Comparison of ENCODE assay signal across 22 cellular contexts in the genomic region with DNA sequence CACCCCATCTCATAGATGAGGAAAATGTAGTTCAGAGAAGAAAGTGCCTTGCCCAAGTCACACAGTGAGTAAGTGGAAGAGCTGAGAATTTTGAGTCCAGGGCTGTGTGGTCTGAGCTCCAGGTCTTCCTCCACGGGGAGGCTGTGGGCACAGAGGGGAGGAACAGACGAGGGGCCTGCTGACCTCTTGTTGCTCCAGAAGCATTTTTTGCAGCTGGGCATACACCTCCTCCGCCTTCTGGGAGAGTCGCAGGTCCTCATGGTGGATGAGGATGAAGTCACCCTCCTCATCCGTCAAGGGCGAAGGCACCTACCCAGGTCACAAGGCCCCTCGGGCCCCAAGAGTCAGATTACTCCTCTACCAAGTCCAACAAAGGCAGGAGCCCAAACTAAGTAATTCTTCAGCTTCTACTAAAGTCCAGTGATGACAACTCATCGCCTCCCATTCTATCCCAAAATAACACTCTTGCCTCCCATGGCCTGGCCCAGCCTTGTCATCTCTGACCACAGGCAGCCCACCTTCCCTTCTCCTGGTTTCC. TPM values are rescaled to one million over a fixed set of nuclear protein-coding genes. Genes with fewer than 3 reads are reported as not detected.
DNase-seq lines count a peak whose midpoint lies in the region; ATAC-seq and TF ChIP-seq lines count a peak whose summit lies in the region.
"Had no signal": no experiment of that assay in that cellular context is flagged by ENCODE, and none has a peak within 500 bp of the region (broad histone marks: within the 10 kb centered on the region; RNA-seq: fewer than 3 reads in every experiment).

No MANE protein-coding gene starts in this region.

- H3K27ac Mint-ChIP-seq in activated naive CD4-positive, alpha-beta T cell treated with anti-CD3 and anti-CD28 coated beads, Interleukin-2, amount 50 U/mL, for 24 hours, result peak overlapping the region; percentile 25
- H3K27ac Mint-ChIP-seq in activated naive CD4-positive, alpha-beta T cell treated with anti-CD3 and anti-CD28 coated beads for 36 hours, result no peak overlapping the region
- peak overlapping the region; percentile 85 for H3K27ac Mint-ChIP-seq in endothelial cell (ENCODE audit: unreplicated experiment)
- H3K27ac Mint-ChIP-seq: B cell, HFFc6 had no signal

- in situ Hi-C loops in G401 (cut with HindIII; ENCODE audit: low sequenced_read_pairs), result no loop called here

- no peak overlapping the region for H3K27ac ChIP-seq in upper lobe of right lung
- H3K27ac ChIP-seq: A549 had no signal

- CTCF ChIA-PET in activated naive CD4-positive, alpha-beta T cell treated with anti-CD3 and anti-CD28 coated beads for 36 hours (lab: Charles Lee), result no interaction called here

- no peaks in the 10 kb centered on the region for H3K27me3 Mint-ChIP-seq in activated naive CD4-positive, alpha-beta T cell treated with anti-CD3 and anti-CD28 coated beads, Interleukin-2, amount 50 U/mL, for 24 hours
- H3K27me3 Mint-ChIP-seq in activated naive CD4-positive, alpha-beta T cell treated with anti-CD3 and anti-CD28 coated beads for 36 hours (ENCODE audit: low read depth), result no peaks in the 10 kb centered on the region
- H3K27me3 Mint-ChIP-seq in endothelial cell (ENCODE audit: unreplicated experiment), result peaks cover 14% of the 10 kb centered on the region
- H3K27me3 Mint-ChIP-seq: B cell had no signal

- H3K36me3 Mint-ChIP-seq in activated naive CD4-positive, alpha-beta T cell treated with anti-CD3 and anti-CD28 coated beads, Interleukin-2, amount 50 U/mL, for 24 hours, result peaks cover 13% of the 10 kb centered on the region
- peaks cover 40% of the 10 kb centered on the region for H3K36me3 Mint-ChIP-seq in activated naive CD4-positive, alpha-beta T cell treated with anti-CD3 and anti-CD28 coated beads for 36 hours (ENCODE audit: low read depth)
- H3K36me3 Mint-ChIP-seq in endothelial cell (ENCODE audit: low read depth, unreplicated experiment), result peaks cover 63% of the 10 kb centered on the region

- ATAC-seq in upper lobe of right lung, result no peak
- ATAC-seq in mucosa of descending colon, result no peak
- ATAC-seq: A549, Panc1 had no signal

- peaks cover 71% of the 10 kb centered on the region for H3K36me3 ChIP-seq in H7 (replicated peaks; ENCODE audit: control insufficient read depth, insufficient read depth, low read length)
- H3K36me3 ChIP-seq in upper lobe of right lung, result peaks cover 98% of the 10 kb centered on the region
- peaks cover 20% of the 10 kb centered on the region for H3K36me3 ChIP-seq in mucosa of descending colon (ENCODE audit: low read depth)

- no peaks in the 10 kb centered on the region for H3K27me3 ChIP-seq in H7 (ENCODE audit: control insufficient read depth, insufficient read depth, low read length)
- H3K27me3 ChIP-seq in upper lobe of right lung, result no peaks in the 10 kb centered on the region

- intact Hi-C loops in activated naive CD4-positive, alpha-beta T cell treated with anti-CD3 and anti-CD28 coated beads for 36 hours (cut with micrococcal nuclease), result no loop called here
- intact Hi-C loops in upper lobe of right lung (cut with DNase I) (no loop called here), mucosa of descending colon (cut with DNase I, micrococcal nuclease) (no loop called here)

- no peaks in the 10 kb centered on the region for H3K9me3 ChIP-seq in upper lobe of right lung
- no peaks in the 10 kb centered on the region for H3K9me3 ChIP-seq in mucosa of descending colon
- H3K9me3 ChIP-seq: A549 had no signal

- H3K4me3 ChIP-seq in H7 (ENCODE audit: insufficient read depth, low read depth, low read length), result no peak overlapping the region
- H3K4me3 ChIP-seq in upper lobe of right lung, result no peak overlapping the region
- no peak overlapping the region for H3K4me3 ChIP-seq in mucosa of descending colon
- H3K4me3 ChIP-seq: A549 had no signal

- H3K4me1 Mint-ChIP-seq in activated naive CD4-positive, alpha-beta T cell treated with anti-CD3 and anti-CD28 coated beads, Interleukin-2, amount 50 U/mL, for 24 hours, result peaks cover 4% of the 10 kb centered on the region
- peaks cover 2% of the 10 kb centered on the region for H3K4me1 Mint-ChIP-seq in activated naive CD4-positive, alpha-beta T cell treated with anti-CD3 and anti-CD28 coated beads for 36 hours (ENCODE audit: low read depth)
- H3K4me1 Mint-ChIP-seq in endothelial cell (ENCODE audit: unreplicated experiment), result peaks cover 42% of the 10 kb centered on the region
- H3K4me1 Mint-ChIP-seq: B cell, CD14-positive monocyte had no signal

- TF ChIP-seq CTCF in endothelial cell (IDR thresholded peaks at IDR 0.05; ENCODE audit: unreplicated experiment), result no peak
- no peak for TF ChIP-seq CTCF in upper lobe of right lung (IDR thresholded peaks at IDR 0.05)
- TF ChIP-seq CTCF in mucosa of descending colon (IDR thresholded peaks at IDR 0.05), result no peak

- no peaks in the 10 kb centered on the region for H3K4me1 ChIP-seq in upper lobe of right lung
- no peaks in the 10 kb centered on the region for H3K4me1 ChIP-seq in mucosa of descending colon (ENCODE audit: low read depth)
- H3K4me1 ChIP-seq: A549 had no signal

- DNase-seq in activated naive CD4-positive, alpha-beta T cell treated with anti-CD3 and anti-CD28 coated beads for 36 hours, result no peak
- DNase-seq in H7 (peak; percentile 17), endothelial cell (ENCODE audit: low spot score) (no peak), upper lobe of right lung (peak; percentile 31), mucosa of descending colon (no peak), G401 (ENCODE audit: low spot score) (no peak)
- DNase-seq: DMS79, HFFc6, Karpas-422, MV-4-11, NCI-H1105 treated with DMSO at 0.1 percent for 48 hours, NCI-H1694, NCI-H2081, NCI-H2171, NCI-H345, NCI-H524, NCI-H82 had no signal

- no peaks in the 10 kb centered on the region for H3K9me3 Mint-ChIP-seq in activated naive CD4-positive, alpha-beta T cell treated with anti-CD3 and anti-CD28 coated beads, Interleukin-2, amount 50 U/mL, for 24 hours
- H3K9me3 Mint-ChIP-seq in activated naive CD4-positive, alpha-beta T cell treated with anti-CD3 and anti-CD28 coated beads for 36 hours, result no peaks in the 10 kb centered on the region
- H3K9me3 Mint-ChIP-seq in endothelial cell (ENCODE audit: unreplicated experiment), result no peaks in the 10 kb centered on the region
- H3K9me3 Mint-ChIP-seq: HFFc6 had no signal

- no peak overlapping the region for H3K4me3 Mint-ChIP-seq in activated naive CD4-positive, alpha-beta T cell treated with anti-CD3 and anti-CD28 coated beads, Interleukin-2, amount 50 U/mL, for 24 hours
- H3K4me3 Mint-ChIP-seq in activated naive CD4-positive, alpha-beta T cell treated with anti-CD3 and anti-CD28 coated beads for 36 hours, result no peak overlapping the region
- peak overlapping the region; percentile 79 for H3K4me3 Mint-ChIP-seq in endothelial cell (ENCODE audit: unreplicated experiment)
- H3K4me3 Mint-ChIP-seq: B cell, CD14-positive monocyte, HFFc6 had no signal

RNA-seq across cellular contexts. Expression of a gene that starts 9.1 kb away (rescaled TPM):
- 10 to 100 TPM; 18.4 to 21.8 TPM for total RNA-seq in activated naive CD4-positive, alpha-beta T cell treated with anti-CD3 and anti-CD28 coated beads for 36 hours
- 20.5 and 28.5 TPM in 2 replicates for total RNA-seq in H7 (2014; rRNA removed; shearing (Covaris generic))
- 43.1 TPM for total RNA-seq in endothelial cell (ENCODE audit: unreplicated experiment)
- 52.5 TPM for total RNA-seq in upper lobe of right lung
- total RNA-seq in mucosa of descending colon, result 10 to 100 TPM; 38.0 to 43.6 (median 40.4) TPM
- 25.9 and 37.3 TPM in 2 replicates for total RNA-seq in G401 (2014; rRNA removed; shearing (Covaris generic))

RNA-seq across cellular contexts. Expression of a gene that starts 47.3 kb away (rescaled TPM):
- total RNA-seq in activated naive CD4-positive, alpha-beta T cell treated with anti-CD3 and anti-CD28 coated beads for 36 hours, result 10 to 100 TPM; 46.9 to 49.3 TPM
- 94.3 and 95.0 TPM in 2 replicates for total RNA-seq in H7 (2014; rRNA removed; shearing (Covaris generic))
- total RNA-seq in endothelial cell (ENCODE audit: unreplicated experiment), result 4.9 TPM
- 0.43 TPM for total RNA-seq in upper lobe of right lung
- 1 to 10 TPM; 1.1 to 7.6 (median 2.1) TPM for total RNA-seq in mucosa of descending colon
- total RNA-seq in G401 (2014; rRNA removed; shearing (Covaris generic)), result 23.9 and 37.5 TPM in 2 replicates

RNA-seq across cellular contexts. Expression of a gene that starts 47.5 kb away (rescaled TPM):
- 10 to 100 TPM; 86.0 to 91.8 TPM for total RNA-seq in activated naive CD4-positive, alpha-beta T cell treated with anti-CD3 and anti-CD28 coated beads for 36 hours
- total RNA-seq in H7 (2014; rRNA removed; shearing (Covaris generic)), result 24.1 and 33.5 TPM in 2 replicates
- total RNA-seq in endothelial cell (ENCODE audit: unreplicated experiment) (61.9 TPM), upper lobe of right lung (38.2 TPM), mucosa of descending colon (10 to 100 TPM; 44.9 to 58.2 (median 45.2) TPM)
- 22.8 and 34.3 TPM in 2 replicates for total RNA-seq in G401 (2014; rRNA removed; shearing (Covaris generic))

Comparison
In these comparisons a context has a peak if more than half of its experiments do, and no peak if none do; other contexts are left out.
1. DNase-seq: peak in H7 (single experiment) and upper lobe of right lung (single experiment); none in activated naive CD4-positive, alpha-beta T cell treated with anti-CD3 and anti-CD28 coated beads for 36 hours (single experiment), endothelial cell (single experiment), mucosa of descending colon (0 of 3) and G401 (single experiment).